ENCODE assay signal across 1 cellular context in genomic region chr7:150961510-150962284, GRCh38.
TF ChIP-seq lines count a peak whose summit lies in the region.

No MANE protein-coding gene starts in this region.

TF ChIP-seq in K562, 482 proteins besides CTCF, POLR2A, EP300 and RAD21 (continued from another document and continues in another):
- TF ChIP-seq ELK3 (CRISPR knock-in tag; IDR thresholded peaks at IDR 0.05): no peak
- TF ChIP-seq ELF4 (CRISPR knock-in tag; IDR thresholded peaks at IDR 0.05): no peak; the same call in 1 of the 2 replicates
- no peak for TF ChIP-seq C11orf30 (IDR thresholded peaks at IDR 0.05; ENCODE audit: low read depth)
- no peak for TF ChIP-seq TEAD4 (IDR thresholded peaks at IDR 0.05; ENCODE audit: low read length)
- TF ChIP-seq TEAD4 (CRISPR knock-in tag; IDR thresholded peaks at IDR 0.05; ENCODE audit: borderline replicate concordance): no peak
- TF ChIP-seq ZMIZ1 (IDR thresholded peaks at IDR 0.05; ENCODE audit: low read depth in 2 of 2, low read length in 2 of 2): no peak
- TF ChIP-seq ZNF12 (CRISPR knock-in tag; IDR thresholded peaks at IDR 0.05): peak; percentile 17; the same call in 1 of the 2 replicates
- TF ChIP-seq NFATC3 (IDR thresholded peaks at IDR 0.05): no peak
- no peak for TF ChIP-seq MITF (IDR thresholded peaks at IDR 0.05)
- TF ChIP-seq DNMT1 (IDR thresholded peaks at IDR 0.05): no peak
- no peak for TF ChIP-seq SMARCE1 (IDR thresholded peaks at IDR 0.05)
- no peak for TF ChIP-seq CSDE1 (IDR thresholded peaks at IDR 0.05)
- no peak for TF ChIP-seq ZNF217 (CRISPR knock-in tag; IDR thresholded peaks at IDR 0.05)
- TF ChIP-seq SNAPC5 (CRISPR knock-in tag; IDR thresholded peaks at IDR 0.05): no peak
- TF ChIP-seq ZNF408 (CRISPR knock-in tag; IDR thresholded peaks at IDR 0.05; ENCODE audit: low read depth): no peak
- TF ChIP-seq PATZ1 (CRISPR knock-in tag; IDR thresholded peaks at IDR 0.05; ENCODE audit: borderline replicate concordance): no peak
- TF ChIP-seq PREB (CRISPR knock-in tag; IDR thresholded peaks at IDR 0.05): no peak
- TF ChIP-seq SREBF1 (IDR thresholded peaks at IDR 0.05; ENCODE audit: borderline replicate concordance, low read depth, low read length): no peak
- TF ChIP-seq HOMEZ (CRISPR knock-in tag; IDR thresholded peaks at IDR 0.05): no peak; the same call in 1 of the 2 replicates
- no peak for TF ChIP-seq HNRNPUL1 (IDR thresholded peaks at IDR 0.05; ENCODE audit: low read length)
- no peak; the same call in none of the 2 replicates for TF ChIP-seq HDAC8 (tag; IDR thresholded peaks at IDR 0.05)
- TF ChIP-seq MLLT1 (IDR thresholded peaks at IDR 0.05): no peak
- TF ChIP-seq NR2C2 (CRISPR knock-in tag; IDR thresholded peaks at IDR 0.05): peak; percentile 85; the same call in 1 of the 2 replicates
- TF ChIP-seq NR2C2 (tag; IDR thresholded peaks at IDR 0.05): peak; percentile 92
- TF ChIP-seq LCOR (CRISPR knock-in tag; IDR thresholded peaks at IDR 0.05): no peak
- no peak for TF ChIP-seq SNRNP70 (optimal IDR thresholded peaks at IDR 0.05; ENCODE audit: low read depth, low read length)
- no peak for TF ChIP-seq GABPA (tag; conservative IDR thresholded peaks at IDR 0.05; ENCODE audit: low read depth)
- TF ChIP-seq PRDM10 (IDR thresholded peaks at IDR 0.05; ENCODE audit: partially characterized antibody): no peak
- TF ChIP-seq ARNT (IDR thresholded peaks at IDR 0.05): no peak
- peak; percentile 51; the same call in 1 of the 2 replicates for TF ChIP-seq IRF9 (tag; IDR thresholded peaks at IDR 0.05)
- no peak for TF ChIP-seq SRSF7 (optimal IDR thresholded peaks at IDR 0.05; ENCODE audit: low read depth, low read length)
- TF ChIP-seq MEIS2 (IDR thresholded peaks at IDR 0.05; ENCODE audit: partially characterized antibody): no peak
- no peak for TF ChIP-seq TFAM (CRISPR knock-in tag; conservative IDR thresholded peaks at IDR 0.05)
- peak; percentile 52; the same call in 1 of the 2 replicates for TF ChIP-seq ZBTB17 (CRISPR knock-in tag; IDR thresholded peaks at IDR 0.05)
- peak in 1 of 2 experiments; percentile 65; a peak in 1 of 4 replicates for TF ChIP-seq SIN3A (IDR thresholded peaks at IDR 0.05; ENCODE audit: borderline replicate concordance in 2 of 2, control insufficient read depth in 1 of 2, low read depth in 2 of 2, low read length in 2 of 2)
- no peak for TF ChIP-seq ZNF518B (CRISPR knock-in tag; IDR thresholded peaks at IDR 0.05)
- no peak for TF ChIP-seq EWSR1 (IDR thresholded peaks at IDR 0.05; ENCODE audit: borderline replicate concordance, low read depth, partially characterized antibody)
